2 cellular contexts compared by ENCODE assay signal in the genomic region with DNA sequence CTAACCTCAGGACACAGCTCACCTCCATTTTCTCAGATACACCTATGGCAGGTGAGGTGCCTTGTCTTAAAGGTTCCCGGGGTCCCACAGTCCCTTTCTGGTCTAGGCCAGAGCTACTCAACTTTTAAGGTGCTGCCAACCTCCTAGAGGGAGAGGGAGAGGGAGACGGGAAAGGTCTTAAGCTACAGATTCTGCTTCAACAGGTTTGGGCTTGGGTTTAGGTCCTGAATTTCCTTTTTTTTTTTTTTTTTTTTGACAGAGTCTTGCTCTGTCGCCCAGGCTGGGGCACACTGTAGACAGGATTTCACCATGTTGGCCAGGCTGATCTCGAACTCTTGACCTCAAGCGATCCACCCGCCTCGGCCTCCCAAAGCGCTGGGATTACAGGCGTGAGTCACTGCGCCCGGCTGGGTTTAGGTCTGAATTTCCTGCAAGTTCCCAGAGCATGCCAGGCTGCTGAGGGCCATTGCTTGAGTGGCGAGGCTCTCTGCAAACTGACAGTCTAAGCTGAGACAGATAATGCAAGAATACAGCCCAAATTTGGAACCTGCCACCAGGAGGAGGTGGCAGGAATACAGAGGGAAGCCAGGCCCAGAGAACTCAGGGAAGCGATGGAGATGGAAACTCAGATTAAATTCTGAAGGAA.
TF ChIP-seq lines count a peak whose summit lies in the region.

No MANE protein-coding gene starts in this region.

TF ChIP-seq in SK-N-SH treated with all-trans-retinoic acid at 6 μM for 48 hours, 23 proteins besides CTCF, POLR2A, EP300 and RAD21:
- TF ChIP-seq RARB (CRISPR knock-in tag; IDR thresholded peaks at IDR 0.05) (no peak), ZNF8 (CRISPR knock-in tag; IDR thresholded peaks at IDR 0.05) (no peak), ZFP30 (CRISPR knock-in tag; IDR thresholded peaks at IDR 0.05) (no peak), TOX (CRISPR knock-in tag; IDR thresholded peaks at IDR 0.05; ENCODE audit: borderline replicate concordance) (no peak), ZNF70 (CRISPR knock-in tag; IDR thresholded peaks at IDR 0.05) (no peak), ZNF565 (CRISPR knock-in tag; conservative IDR thresholded peaks at IDR 0.05; ENCODE audit: low read depth) (no peak), BACH2 (CRISPR knock-in tag; IDR thresholded peaks at IDR 0.05; ENCODE audit: borderline replicate concordance) (no peak), SNAI2 (CRISPR knock-in tag; IDR thresholded peaks at IDR 0.05) (no peak), ZFP3 (CRISPR knock-in tag; IDR thresholded peaks at IDR 0.05) (no peak), GLIS3 (CRISPR knock-in tag; IDR thresholded peaks at IDR 0.05) (no peak), CSDC2 (CRISPR knock-in tag; IDR thresholded peaks at IDR 0.05) (no peak), PPARA (CRISPR knock-in tag; IDR thresholded peaks at IDR 0.05; ENCODE audit: borderline replicate concordance) (no peak), ZC3H10 (CRISPR knock-in tag; IDR thresholded peaks at IDR 0.05) (no peak), ESRRG (CRISPR knock-in tag; IDR thresholded peaks at IDR 0.05) (no peak)
- TF ChIP-seq, protein P1, sequence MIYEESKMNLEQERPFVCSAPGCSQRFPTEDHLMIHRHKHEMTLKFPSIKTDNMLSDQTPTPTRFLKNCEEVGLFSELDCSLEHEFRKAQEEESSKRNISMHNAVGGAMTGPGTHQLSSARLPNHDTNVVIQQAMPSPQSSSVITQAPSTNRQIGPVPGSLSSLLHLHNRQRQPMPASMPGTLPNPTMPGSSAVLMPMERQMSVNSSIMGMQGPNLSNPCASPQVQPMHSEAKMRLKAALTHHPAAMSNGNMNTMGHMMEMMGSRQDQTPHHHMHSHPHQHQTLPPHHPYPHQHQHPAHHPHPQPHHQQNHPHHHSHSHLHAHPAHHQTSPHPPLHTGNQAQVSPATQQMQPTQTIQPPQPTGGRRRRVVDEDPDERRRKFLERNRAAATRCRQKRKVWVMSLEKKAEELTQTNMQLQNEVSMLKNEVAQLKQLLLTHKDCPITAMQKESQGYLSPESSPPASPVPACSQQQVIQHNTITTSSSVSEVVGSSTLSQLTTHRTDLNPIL (CRISPR knock-in tag; IDR thresholded peaks at IDR 0.05; ENCODE audit: low read depth) = no peak
- TF ChIP-seq, protein P2, sequence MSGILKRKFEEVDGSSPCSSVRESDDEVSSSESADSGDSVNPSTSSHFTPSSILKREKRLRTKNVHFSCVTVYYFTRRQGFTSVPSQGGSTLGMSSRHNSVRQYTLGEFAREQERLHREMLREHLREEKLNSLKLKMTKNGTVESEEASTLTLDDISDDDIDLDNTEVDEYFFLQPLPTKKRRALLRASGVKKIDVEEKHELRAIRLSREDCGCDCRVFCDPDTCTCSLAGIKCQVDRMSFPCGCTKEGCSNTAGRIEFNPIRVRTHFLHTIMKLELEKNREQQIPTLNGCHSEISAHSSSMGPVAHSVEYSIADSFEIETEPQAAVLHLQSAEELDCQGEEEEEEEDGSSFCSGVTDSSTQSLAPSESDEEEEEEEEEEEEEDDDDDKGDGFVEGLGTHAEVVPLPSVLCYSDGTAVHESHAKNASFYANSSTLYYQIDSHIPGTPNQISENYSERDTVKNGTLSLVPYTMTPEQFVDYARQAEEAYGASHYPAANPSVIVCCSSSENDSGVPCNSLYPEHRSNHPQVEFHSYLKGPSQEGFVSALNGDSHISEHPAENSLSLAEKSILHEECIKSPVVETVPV (CRISPR knock-in tag; IDR thresholded peaks at IDR 0.05) = no peak
- TF ChIP-seq, protein P3, sequence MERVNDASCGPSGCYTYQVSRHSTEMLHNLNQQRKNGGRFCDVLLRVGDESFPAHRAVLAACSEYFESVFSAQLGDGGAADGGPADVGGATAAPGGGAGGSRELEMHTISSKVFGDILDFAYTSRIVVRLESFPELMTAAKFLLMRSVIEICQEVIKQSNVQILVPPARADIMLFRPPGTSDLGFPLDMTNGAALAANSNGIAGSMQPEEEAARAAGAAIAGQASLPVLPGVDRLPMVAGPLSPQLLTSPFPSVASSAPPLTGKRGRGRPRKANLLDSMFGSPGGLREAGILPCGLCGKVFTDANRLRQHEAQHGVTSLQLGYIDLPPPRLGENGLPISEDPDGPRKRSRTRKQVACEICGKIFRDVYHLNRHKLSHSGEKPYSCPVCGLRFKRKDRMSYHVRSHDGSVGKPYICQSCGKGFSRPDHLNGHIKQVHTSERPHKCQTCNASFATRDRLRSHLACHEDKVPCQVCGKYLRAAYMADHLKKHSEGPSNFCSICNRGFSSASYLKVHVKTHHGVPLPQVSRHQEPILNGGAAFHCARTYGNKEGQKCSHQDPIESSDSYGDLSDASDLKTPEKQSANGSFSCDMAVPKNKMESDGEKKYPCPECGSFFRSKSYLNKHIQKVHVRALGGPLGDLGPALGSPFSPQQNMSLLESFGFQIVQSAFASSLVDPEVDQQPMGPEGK (CRISPR knock-in tag; IDR thresholded peaks at IDR 0.05; ENCODE audit: borderline replicate concordance) = no peak

TF ChIP-seq in HCT116, 20 proteins besides CTCF, POLR2A, EP300 and RAD21:
- TF ChIP-seq YY1 (IDR thresholded peaks at IDR 0.05; ENCODE audit: extremely low read depth, insufficient replicate concordance, low read depth, low read length) (no peak), SIN3A (IDR thresholded peaks at IDR 0.05; ENCODE audit: low read depth) (no peak), POLR2AphosphoS5 (IDR thresholded peaks at IDR 0.05; ENCODE audit: low read depth, low read length) (no peak), EZH2 (IDR thresholded peaks at IDR 0.05) (no peak), EGR1 (IDR thresholded peaks at IDR 0.05; ENCODE audit: low read depth) (no peak), SRF (IDR thresholded peaks at IDR 0.05; ENCODE audit: low read depth) (no peak)
